In genomic region chr7:107166702-107167426, GRCh38 we compare ENCODE assay signal across 8 cellular contexts. TPM values are rescaled to one million over a fixed set of nuclear protein-coding genes. Genes with fewer than 3 reads are reported as not detected.
DNase-seq lines count a peak whose midpoint lies in the region; ATAC-seq and TF ChIP-seq lines count a peak whose summit lies in the region.

No MANE protein-coding gene starts in this region.

- in situ Hi-C loops in HAP-1 (cut with MboI; ENCODE audit: low sequenced_read_pairs): no loop called here
- in situ Hi-C loops in G401 (cut with HindIII; ENCODE audit: low sequenced_read_pairs): no loop called here

- H3K27me3 ChIP-seq in HAP-1 (ENCODE audit: low read depth): no peaks in the 10 kb centered on the region

- no peaks in the 10 kb centered on the region for H3K36me3 ChIP-seq in HAP-1 (replicated peaks)

- peaks cover 3% of the 10 kb centered on the region for H3K4me1 ChIP-seq in HAP-1

- TF ChIP-seq CTCF in VCaP (conservative IDR thresholded peaks at IDR 0.05) (no peak), fibroblast of the aortic adventitia (IDR thresholded peaks at IDR 0.05; ENCODE audit: insufficient read depth, low read length) (no peak)

- no peaks in the 10 kb centered on the region for H3K9me3 ChIP-seq in HAP-1

- H3K4me3 ChIP-seq in HAP-1 (peak overlapping the region; percentile 33), fibroblast of the aortic adventitia (ENCODE audit: low read depth, low read length) (peak overlapping the region; percentile 68), skin epidermis (peak overlapping the region in 6 of 7 experiments; percentile 42 to 93 (median 46))

- H3K27ac ChIP-seq in VCaP: peak overlapping the region; percentile 96
- H3K27ac ChIP-seq in skin epidermis: peak overlapping the region; percentile 85 to 99 (median 92)

- DNase-seq in HAP-1 (ENCODE audit: low spot score in 2 of 2) (no peak), fibroblast of the aortic adventitia (ENCODE audit: low read depth) (peak; percentile 8), G401 (ENCODE audit: low spot score) (no peak), NCI-H187 (lab: John Stamatoyannopoulos, UW) (no peak), GDM1 (lab: John Stamatoyannopoulos, UW) (no peak)

- no peak for ATAC-seq in HG03521 (IDR thresholded peaks at IDR 0.05; ENCODE audit: unreplicated experiment)

RNA-seq across cellular contexts. Expression of gene HBP1, which starts 1.9 kb away (rescaled TPM):
- 90.9 and 106 TPM in 2 replicates for total RNA-seq in fibroblast of the aortic adventitia (ENCODE audit: low replicate concordance)
- total RNA-seq in G401 (2014; rRNA removed; shearing (Covaris generic)): 31.3 and 47.8 TPM in 2 replicates
